11 cellular contexts compared by ENCODE assay signal in the genomic region with DNA sequence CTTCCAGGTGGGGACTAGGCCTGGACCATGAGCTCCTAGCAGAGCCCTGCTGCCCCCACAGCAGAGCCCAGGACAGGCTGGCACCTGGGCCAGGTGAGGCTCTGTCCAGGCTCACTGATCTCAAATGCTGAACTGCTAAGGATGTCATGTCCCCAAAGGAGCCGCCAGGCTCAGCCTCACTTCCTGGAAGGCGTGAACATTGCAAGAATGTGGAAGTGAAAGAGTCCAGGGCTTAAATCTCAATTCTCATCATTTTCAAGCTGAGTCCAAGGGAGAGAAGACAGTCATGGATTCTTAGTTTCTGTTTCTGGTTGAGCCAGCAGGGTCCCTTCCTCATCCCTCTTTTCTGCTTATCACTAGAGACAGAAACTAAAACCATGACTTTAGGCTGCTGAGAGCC. TPM values are rescaled to one million over a fixed set of nuclear protein-coding genes. Genes with fewer than 3 reads are reported as not detected.
DNase-seq lines count a peak whose midpoint lies in the region; ATAC-seq, FAIRE-seq and TF ChIP-seq lines count a peak whose summit lies in the region.
"Had no signal": no experiment of that assay in that cellular context is flagged by ENCODE, and none has a peak within 500 bp of the region (broad histone marks: within the 10 kb centered on the region; RNA-seq: fewer than 3 reads in every experiment).

No MANE protein-coding gene starts in this region.

- no peak overlapping the region for H2AFZ ChIP-seq in K562 (ENCODE audit: low read depth, low read length)

- H3K4me3 Mint-ChIP-seq in activated CD4-positive, alpha-beta T cell treated with anti-CD3 and anti-CD28 coated beads, Interleukin-2, amount 10 ng/mL, durations not matched to agents 24 days and 14 days: peak overlapping the region; percentile 57

- H3K4me1 ChIP-seq in K562 (replicated peaks in 1 of 2; ENCODE audit: control insufficient read depth in 2 of 2, insufficient read depth in 2 of 2, low read length in 2 of 2): peaks cover 8 to 60% of the 10 kb centered on the region in 2 experiments; a peak in 4 of 5 replicates
- H3K4me1 ChIP-seq in A673 (ENCODE audit: insufficient read depth, low read length, poor library complexity, severe bottlenecking): no peaks in the 10 kb centered on the region

- H3K36me3 ChIP-seq in K562 (ENCODE audit: control insufficient read depth, insufficient read depth, low read length) (no peaks in the 10 kb centered on the region), A673 (ENCODE audit: insufficient read depth, low read length, poor library complexity, severe bottlenecking) (no peaks in the 10 kb centered on the region), MG63 (no peaks in the 10 kb centered on the region)

- H3K27ac Mint-ChIP-seq in activated CD4-positive, alpha-beta T cell treated with anti-CD3 and anti-CD28 coated beads, Interleukin-2, amount 10 ng/mL, durations not matched to agents 24 days and 14 days: peak overlapping the region; percentile 68

- H3K27ac ChIP-seq in K562 (ENCODE audit: extremely low read depth, low read depth, low read length): no peak overlapping the region
- H3K27ac ChIP-seq in A673 (ENCODE audit: low read depth, low read length, poor library complexity, severe bottlenecking): no peak overlapping the region
- H3K27ac ChIP-seq: epithelial cell of prostate had no signal

- BruUV-seq in K562 (replicated peaks; lab: Mats Ljungman, UMichigan) (no TSS peak), A673 (replicated peaks; lab: Mats Ljungman, UMichigan) (no TSS peak)

- TF ChIP-seq RAD21 in K562 (CRISPR knock-in tag; conservative IDR thresholded peaks at IDR 0.05 in 1 of 2, IDR thresholded peaks at IDR 0.05 in 1 of 2): no peak

- TF ChIP-seq EP300 in K562 (IDR thresholded peaks at IDR 0.05; ENCODE audit: low read length): no peak

- H3K9me3 Mint-ChIP-seq in activated CD4-positive, alpha-beta T cell treated with anti-CD3 and anti-CD28 coated beads, Interleukin-2, amount 10 ng/mL, durations not matched to agents 24 days and 14 days: no peaks in the 10 kb centered on the region

- POLR2A ChIA-PET in K562 (lab: Yijun Ruan, JAX) (no interaction called here), A673 (lab: Charles Lee; ENCODE audit: low non-redundant PET) (no interaction called here)

- no peaks in the 10 kb centered on the region for H3K9me1 ChIP-seq in K562 (ENCODE audit: control insufficient read depth, insufficient read depth, low read length)

- H3K36me3 Mint-ChIP-seq in activated CD4-positive, alpha-beta T cell treated with anti-CD3 and anti-CD28 coated beads, Interleukin-2, amount 10 ng/mL, durations not matched to agents 24 days and 14 days (ENCODE audit: low read depth): no peaks in the 10 kb centered on the region

- 0% methylated on average over 2 of the region's 2 CpGs for WGBS in K562 (ENCODE audit: insufficient coverage, low coverage, missing lambda C conversion rate)

- intact Hi-C loops in activated CD4-positive, alpha-beta T cell treated with anti-CD3 and anti-CD28 coated beads, Interleukin-2, amount 10 ng/mL, durations not matched to agents 24 days and 14 days (cut with micrococcal nuclease): loop anchor here (1.0 to 10.0 kb wide), 3 partner anchors 123 to 619 kb away; partner anchors contain the start of gene CDKN1C
- intact Hi-C loops in K562 (cut with micrococcal nuclease) (no loop called here), A673 (cut with micrococcal nuclease; ENCODE audit: unreplicated experiment) (no loop called here)

- H3K4me1 Mint-ChIP-seq in activated CD4-positive, alpha-beta T cell treated with anti-CD3 and anti-CD28 coated beads, Interleukin-2, amount 10 ng/mL, durations not matched to agents 24 days and 14 days: peaks cover 17% of the 10 kb centered on the region

- H4K20me1 ChIP-seq in K562 (replicated peaks; ENCODE audit: control insufficient read depth, insufficient read depth, low read length): 0 out of 2 replicates have a peak, but pooled peaks cover 6% of the 10 kb centered on the region

- no peak overlapping the region for H3K9ac ChIP-seq in K562 (ENCODE audit: insufficient read depth in 1 of 2, low read depth in 2 of 2, low read length in 2 of 2)

- in situ Hi-C loops in K562 (cut with MboI): no loop called here

- DNase-seq in activated CD4-positive, alpha-beta T cell treated with anti-CD3 and anti-CD28 coated beads, Interleukin-2, amount 10 ng/mL, durations not matched to agents 24 days and 14 days: peak; percentile 80
- no peak for DNase-seq in activated CD4-positive, alpha-beta T cell treated with anti-CD3 and anti-CD28 coated beads for 1 hour
- DNase-seq in Kasumi-1 (lab: John Stamatoyannopoulos, UW) (peak; percentile 3 to 6), K562 (ENCODE audit: extremely low read depth in 1 of 4, low spot score in 3 of 4) (peak in 1 of 4 experiments; percentile 5), kidney tubule cell (ENCODE audit: low spot score) (no peak), A673 (ENCODE audit: low spot score) (no peak), MG63 (no peak)
- no peak for DNase-seq in stimulated activated naive CD8-positive, alpha-beta T cell treated with anti-CD3 and anti-CD28 coated beads, Interleukin-15, Interleukin-2, amounts not matched to agents 100 U/mL and 50 U/mL, for 24 hours

- H3K27me3 Mint-ChIP-seq in activated CD4-positive, alpha-beta T cell treated with anti-CD3 and anti-CD28 coated beads, Interleukin-2, amount 10 ng/mL, durations not matched to agents 24 days and 14 days: peaks cover 8% of the 10 kb centered on the region

- FAIRE-seq in K562 (lab: Jason Lieb, UNC): no peak
- FAIRE-seq: TTC549 had no signal

- CTCF ChIA-PET in K562 (lab: Yijun Ruan, JAX; ENCODE audit: low intra/inter-chr PET ratio): no interaction called here
- CTCF ChIA-PET in A673 (lab: Charles Lee): no interaction called here

- H3K9me3 ChIP-seq in K562 (replicated peaks; ENCODE audit: control insufficient read depth, insufficient read depth, low read depth, low read length) (no peaks in the 10 kb centered on the region), A673 (ENCODE audit: low read depth, low read length, poor library complexity, severe bottlenecking) (no peaks in the 10 kb centered on the region), MG63 (no peaks in the 10 kb centered on the region)

- H3K4me3 ChIP-seq in K562 (no peak overlapping the region), A673 (ENCODE audit: low read depth, low read length, poor library complexity, severe bottlenecking) (no peak overlapping the region), MG63 (no peak overlapping the region)

- TF ChIP-seq CTCF in K562 (IDR thresholded peaks at IDR 0.05 in 2 of 3, conservative IDR thresholded peaks at IDR 0.05 in 1 of 3; ENCODE audit: insufficient read depth in 2 of 3, low read depth in 1 of 3, low read length in 3 of 3): no peak
- TF ChIP-seq CTCF in A673 (conservative IDR thresholded peaks at IDR 0.05; ENCODE audit: low read depth, low read length): no peak

- no peak overlapping the region; the same call in 1 of the 2 replicates for H3K4me2 ChIP-seq in K562 (ENCODE audit: insufficient read depth, low read length)

- TF ChIP-seq POLR2A in K562 (conservative IDR thresholded peaks at IDR 0.05): no peak

- H3K79me2 ChIP-seq in K562 (ENCODE audit: control insufficient read depth, insufficient read depth, low read length): no peaks in the 10 kb centered on the region

- peaks cover 9 to 84% of the 10 kb centered on the region in 2 experiments; a peak in 3 of 5 replicates for H3K27me3 ChIP-seq in K562 (ENCODE audit: control insufficient read depth in 2 of 2, insufficient read depth in 2 of 2, low read length in 2 of 2)
- H3K27me3 ChIP-seq in A673 (replicated peaks; ENCODE audit: insufficient read depth, low read depth, low read length, poor library complexity): peaks cover 27% of the 10 kb centered on the region
- H3K27me3 ChIP-seq in MG63: peaks cover 6% of the 10 kb centered on the region

- no peak for ATAC-seq in K562
- ATAC-seq in stimulated activated naive CD8-positive, alpha-beta T cell treated with anti-CD3 and anti-CD28 coated beads, Interleukin-15, Interleukin-2, amounts not matched to agents 100 U/mL and 50 U/mL, for 24 hours: peak; percentile 14

RNA-seq across cellular contexts. Expression of gene ASCL2, which starts 5.0 kb away (rescaled TPM):
- total RNA-seq in activated CD4-positive, alpha-beta T cell treated with anti-CD3 and anti-CD28 coated beads, Interleukin-2, amount 10 ng/mL, durations not matched to agents 24 days and 14 days: 0.62 and 0.96 TPM in 2 replicates
- total RNA-seq in K562 (2011; cell fraction: chromatin; rRNA removed; ENCODE audit: low replicate concordance): 0.25 and 0.30 TPM in 2 replicates
- 0.79 and 0.83 TPM in 2 replicates for total RNA-seq in K562 (2011; cell fraction: nucleolus; rRNA removed)
- 0.22 and 0.31 TPM in 2 replicates for total RNA-seq in K562 (2011; cell fraction: nucleoplasm; rRNA removed)
- total RNA-seq in K562 (2014; rRNA removed) (1.4 and 1.7 TPM in 2 replicates), K562 (2014; rRNA removed; fragmentation: Illumina TruSeq; extraction: Trizol) (0.11 TPM in 1 of 2 replicates, not detected in the other), K562 (2015; rRNA removed; fragmentation: Illumina TruSeq; extraction: Trizol) (0.36 and 0.53 TPM in 2 replicates), K562 (2021) (1.1 and 1.2 TPM in 2 replicates), A673 (2021) (not detected in 2 replicates)
- polyA plus RNA-seq in K562 (2011; rRNA removed) (0.07 and 0.15 TPM in 2 replicates), K562 (2014; fragmentation: Illumina TruSeq; extraction: Trizol) (0.12 and 0.26 TPM in 2 replicates), K562 (2014; fragmentation: Nextera tagmentation; extraction: Ambion mirVana) (not detected), K562 (2014; rRNA removed) (0.76 and 1.4 TPM in 2 replicates)
- 0.15 and 1.7 TPM in 2 replicates for polyA plus RNA-seq in K562 (2011; cell fraction: cytosol; rRNA removed)
- polyA plus RNA-seq in K562 (2011; cell fraction: nucleus; rRNA removed): 0.13 and 0.40 TPM in 2 replicates
- polyA plus RNA-seq in K562 (2012): 0.93 and 1.0 TPM in 2 replicates
- polyA minus RNA-seq in K562 (2011; rRNA and poly(A)+ RNA removed): not detected in 2 replicates
- polyA minus RNA-seq in K562 (2011; cell fraction: cytosol; rRNA and poly(A)+ RNA removed): not detected in 2 replicates
- polyA minus RNA-seq in K562 (2011; cell fraction: nucleus; rRNA and poly(A)+ RNA removed): 0.22 and 0.27 TPM in 2 replicates
- not detected in 2 replicates for total RNA-seq in MG63 (2014; rRNA removed; shearing (Covaris generic); ENCODE audit: low replicate concordance)
- total RNA-seq: pulmonary artery endothelial cell had no signal

RNA-seq across cellular contexts. Expression of gene C11orf21, which starts 36.3 kb away (rescaled TPM):
- 2.4 and 2.6 TPM in 2 replicates for total RNA-seq in activated CD4-positive, alpha-beta T cell treated with anti-CD3 and anti-CD28 coated beads, Interleukin-2, amount 10 ng/mL, durations not matched to agents 24 days and 14 days
- total RNA-seq in K562 (2011; cell fraction: chromatin; rRNA removed; ENCODE audit: low replicate concordance): 1.6 and 4.7 TPM in 2 replicates
- total RNA-seq in K562 (2011; cell fraction: nucleolus; rRNA removed): 2.4 and 3.5 TPM in 2 replicates
- 1.5 and 3.1 TPM in 2 replicates for total RNA-seq in K562 (2011; cell fraction: nucleoplasm; rRNA removed)
- 1.3 and 2.0 TPM in 2 replicates for total RNA-seq in K562 (2014; rRNA removed)
- total RNA-seq in K562 (2014; rRNA removed; fragmentation: Illumina TruSeq; extraction: Trizol): 0.64 and 0.65 TPM in 2 replicates
- total RNA-seq in K562 (2015; rRNA removed; fragmentation: Illumina TruSeq; extraction: Trizol): 2.3 and 2.5 TPM in 2 replicates
- 2.1 and 2.6 TPM in 2 replicates for total RNA-seq in K562 (2021)
- 1.2 and 2.1 TPM in 2 replicates for polyA plus RNA-seq in K562 (2011; rRNA removed)
- 0.91 and 2.0 TPM in 2 replicates for polyA plus RNA-seq in K562 (2011; cell fraction: cytosol; rRNA removed)
- polyA plus RNA-seq in K562 (2011; cell fraction: nucleus; rRNA removed): 5.5 and 14.3 TPM in 2 replicates
- polyA plus RNA-seq in K562 (2012): 4.3 and 4.5 TPM in 2 replicates
- 1.0 and 1.3 TPM in 2 replicates for polyA plus RNA-seq in K562 (2014; fragmentation: Illumina TruSeq; extraction: Trizol)
- under 1 TPM; 0.10 to 0.15 TPM for polyA plus RNA-seq in K562 (2014; fragmentation: Nextera tagmentation; extraction: Ambion mirVana)
- polyA plus RNA-seq in K562 (2014; rRNA removed): 2.0 and 2.1 TPM in 2 replicates
- polyA minus RNA-seq in K562 (2011; rRNA and poly(A)+ RNA removed): 0.99 and 1.0 TPM in 2 replicates
- polyA minus RNA-seq in K562 (2011; cell fraction: cytosol; rRNA and poly(A)+ RNA removed): 1.4 TPM in 1 of 2 replicates, not detected in the other
- 2.4 and 3.4 TPM in 2 replicates for polyA minus RNA-seq in K562 (2011; cell fraction: nucleus; rRNA and poly(A)+ RNA removed)
- not detected in 2 replicates for total RNA-seq in A673 (2021)
- 8.4 and 18.1 TPM in 2 replicates for total RNA-seq in MG63 (2014; rRNA removed; shearing (Covaris generic); ENCODE audit: low replicate concordance)
- total RNA-seq: pulmonary artery endothelial cell had no signal

RNA-seq across cellular contexts. Expression of gene TSPAN32, which starts 36.4 kb away (rescaled TPM):
- 2.4 and 2.6 TPM in 2 replicates for total RNA-seq in activated CD4-positive, alpha-beta T cell treated with anti-CD3 and anti-CD28 coated beads, Interleukin-2, amount 10 ng/mL, durations not matched to agents 24 days and 14 days
- total RNA-seq in K562 (2011; cell fraction: chromatin; rRNA removed; ENCODE audit: low replicate concordance): 8.4 and 16.2 TPM in 2 replicates
- 7.1 and 8.5 TPM in 2 replicates for total RNA-seq in K562 (2011; cell fraction: nucleolus; rRNA removed)
- 4.3 and 5.9 TPM in 2 replicates for total RNA-seq in K562 (2011; cell fraction: nucleoplasm; rRNA removed)
- total RNA-seq in K562 (2014; rRNA removed): 3.0 and 3.4 TPM in 2 replicates
- total RNA-seq in K562 (2014; rRNA removed; fragmentation: Illumina TruSeq; extraction: Trizol): 0.86 and 1.4 TPM in 2 replicates
- 2.6 TPM in 2 replicates for total RNA-seq in K562 (2015; rRNA removed; fragmentation: Illumina TruSeq; extraction: Trizol)
- 4.8 and 5.9 TPM in 2 replicates for total RNA-seq in K562 (2021)
- 4.2 and 9.4 TPM in 2 replicates for polyA plus RNA-seq in K562 (2011; rRNA removed)
- polyA plus RNA-seq in K562 (2011; cell fraction: cytosol; rRNA removed): 4.4 and 6.2 TPM in 2 replicates
- 68.0 and 78.0 TPM in 2 replicates for polyA plus RNA-seq in K562 (2011; cell fraction: nucleus; rRNA removed)
- 8.2 and 19.1 TPM in 2 replicates for polyA plus RNA-seq in K562 (2012)
- 0.79 and 2.8 TPM in 2 replicates for polyA plus RNA-seq in K562 (2014; fragmentation: Illumina TruSeq; extraction: Trizol)
- polyA plus RNA-seq in K562 (2014; fragmentation: Nextera tagmentation; extraction: Ambion mirVana): under 1 TPM; 0.21 to 0.57 TPM
- polyA plus RNA-seq in K562 (2014; rRNA removed): 3.3 and 7.3 TPM in 2 replicates
- polyA minus RNA-seq in K562 (2011; rRNA and poly(A)+ RNA removed): 0.77 and 0.90 TPM in 2 replicates
- 1.4 and 3.4 TPM in 2 replicates for polyA minus RNA-seq in K562 (2011; cell fraction: cytosol; rRNA and poly(A)+ RNA removed)
- polyA minus RNA-seq in K562 (2011; cell fraction: nucleus; rRNA and poly(A)+ RNA removed): 10.0 and 10.3 TPM in 2 replicates
- not detected in 2 replicates for total RNA-seq in A673 (2021)
- 4.3 and 6.0 TPM in 2 replicates for total RNA-seq in MG63 (2014; rRNA removed; shearing (Covaris generic); ENCODE audit: low replicate concordance)
- total RNA-seq: pulmonary artery endothelial cell had no signal

Comparison
In these comparisons a context has a peak if more than half of its experiments do, and no peak if none do; other contexts are left out.
1. DNase-seq: peak in activated CD4-positive, alpha-beta T cell treated with anti-CD3 and anti-CD28 coated beads, Interleukin-2, amount 10 ng/mL, durations not matched to agents 24 days and 14 days (single experiment) and Kasumi-1 (2 of 2); none in activated CD4-positive, alpha-beta T cell treated with anti-CD3 and anti-CD28 coated beads for 1 hour (single experiment), stimulated activated naive CD8-positive, alpha-beta T cell treated with anti-CD3 and anti-CD28 coated beads, Interleukin-15, Interleukin-2, amounts not matched to agents 100 U/mL and 50 U/mL, for 24 hours (single experiment), kidney tubule cell (single experiment), A673 (single experiment) and MG63 (single experiment).